ENCODE assay signal across 28 cellular contexts in the genomic region with DNA sequence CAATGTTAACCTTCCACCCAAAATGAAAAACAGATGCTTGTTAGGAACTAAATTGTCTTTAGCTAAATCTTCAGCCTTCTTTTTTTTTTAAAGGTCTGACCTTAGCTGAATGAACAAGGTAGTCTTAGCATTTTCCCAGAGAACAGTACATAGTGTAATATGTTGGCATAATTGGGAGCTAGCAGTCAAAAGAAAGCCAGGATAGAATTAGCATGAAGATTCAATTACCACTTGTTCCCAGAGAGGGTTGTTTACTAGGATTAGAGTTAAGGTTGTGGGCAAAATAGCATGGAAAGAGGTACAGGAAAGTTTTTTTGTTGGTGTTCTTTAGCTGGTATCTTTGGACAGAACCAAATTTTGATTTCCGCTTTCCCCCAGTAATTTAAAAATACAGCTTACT. TPM values are rescaled to one million over a fixed set of nuclear protein-coding genes. Genes with fewer than 3 reads are reported as not detected.
"Had no signal": no experiment of that assay in that cellular context is flagged by ENCODE, and none has a peak within 500 bp of the region (broad histone marks: within the 10 kb centered on the region; RNA-seq: fewer than 3 reads in every experiment).

No MANE protein-coding gene starts in this region.

- H3K27ac ChIP-seq: epithelial cell of prostate, heart right ventricle, neural progenitor cell, psoas muscle, sigmoid colon, suprapubic skin, transverse colon, upper lobe of right lung, uterus had no signal

- DNase-seq: cerebellar nuclear complex; cortex of kidney; effector CD4-positive, alpha-beta T cell; foreskin fibroblast; glutamatergic neuron; heart right ventricle; islet precursor cell; kidney glomerular epithelial cell; mesenchymal stem cell; naive thymus-derived CD4-positive, alpha-beta T cell; nucleus accumbens; posterior cingulate gyrus; psoas muscle; right cardiac atrium; sigmoid colon; stimulated activated naive B cell treated with anti-CD40 and anti-IgM and Interleukin-4, amounts not matched to agents 10 μg/mL and 1 μg/mL and 100 μg/mL, for 72 hours; transverse colon; upper lobe of right lung; uterus had no signal

- H3K4me1 ChIP-seq: psoas muscle, sigmoid colon, suprapubic skin, uterus had no signal

- H3K9me3 ChIP-seq: heart right ventricle, psoas muscle, sigmoid colon, suprapubic skin, transverse colon, upper lobe of right lung, uterus had no signal

- H3K27me3 ChIP-seq: upper lobe of right lung, uterus had no signal

- H3K36me3 ChIP-seq: heart right ventricle, neural progenitor cell, sigmoid colon, suprapubic skin, transverse colon, upper lobe of right lung, uterus had no signal

- H3K4me3 ChIP-seq: heart right ventricle, lung, neural progenitor cell, psoas muscle, sigmoid colon, suprapubic skin, transverse colon, upper lobe of right lung, uterus had no signal

- ATAC-seq: esophagus mucosa; heart right ventricle; naive thymus-derived CD4-positive, alpha-beta T cell; right cardiac atrium; stimulated activated naive B cell treated with anti-CD40 and anti-IgM and Interleukin-4, amounts not matched to agents 10 μg/mL and 1 μg/mL and 100 μg/mL, for 72 hours; upper lobe of right lung had no signal

RNA-seq across cellular contexts. Expression of gene CDH20, which starts 6.9 kb away (rescaled TPM):
- total RNA-seq: dermis microvascular lymphatic vessel endothelial cell, esophagus mucosa, mucosa of gallbladder, osteocyte, renal cortical epithelial cell had no signal
